ENCODE assay signal across 18 cellular contexts in the genomic region with DNA sequence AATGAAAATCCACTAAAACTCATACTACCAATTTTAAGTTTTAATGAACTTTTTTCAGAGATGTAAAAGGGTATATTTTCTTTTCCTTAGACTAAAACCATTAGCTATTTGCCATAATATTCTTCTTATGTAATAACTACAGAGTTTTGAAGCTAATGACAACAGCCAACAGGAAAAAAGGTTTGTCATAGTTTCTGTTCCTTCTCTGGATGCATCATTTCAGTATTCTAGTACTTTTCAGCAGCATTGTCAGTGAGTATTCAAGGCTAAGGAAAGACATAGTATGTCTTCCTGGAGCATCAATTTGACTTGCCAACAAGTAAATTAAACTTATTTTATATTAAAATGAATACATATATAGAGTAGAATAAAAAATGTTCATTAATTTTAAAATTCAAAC.
DNase-seq lines count a peak whose midpoint lies in the region; ATAC-seq and TF ChIP-seq lines count a peak whose summit lies in the region.
"Had no signal": no experiment of that assay in that cellular context is flagged by ENCODE, and none has a peak within 500 bp of the region (broad histone marks: within the 10 kb centered on the region; RNA-seq: fewer than 3 reads in every experiment).

No MANE protein-coding gene starts in this region.

- H3K4me3 ChIP-seq in PC-3 (ENCODE audit: low read length) (no peak overlapping the region), lower leg skin (ENCODE audit: low read depth, poor library complexity, severe bottlenecking) (no peak overlapping the region), HAP-1 (no peak overlapping the region)
- H3K4me3 ChIP-seq: BLaER1 treated with 17β-estradiol and CSF1 and Interleukin-3, amounts not matched to agents 10 nM and 100 nM; GM23338; K562 had no signal

- no peak for TF ChIP-seq POLR2A in lower leg skin (IDR thresholded peaks at IDR 0.05)

- DNase-seq in SIG-M5 treated with dmso at 0.1 percent for 504 hours (lab: John Stamatoyannopoulos, UW; ENCODE audit: unreplicated experiment) (peak; percentile 19), SIG-M5 (lab: John Stamatoyannopoulos, UW) (no peak), MV-4-11 (lab: John Stamatoyannopoulos, UW) (peak; percentile 57), PC-3 (no peak), lower leg skin (ENCODE audit: low spot score in 2 of 2) (no peak), HAP-1 (ENCODE audit: low spot score in 2 of 2) (no peak), NCI-H187 (lab: John Stamatoyannopoulos, UW) (no peak)
- DNase-seq: 8988T; ACHN; Calu3; CD4-positive, alpha-beta T cell; DMS79; H7 had no signal

- BruUV-seq in PC-3 (replicated peaks; lab: Mats Ljungman, UMichigan): no TSS peak

- no peaks in the 10 kb centered on the region for H4K20me1 ChIP-seq in PC-3 (ENCODE audit: low read length)
- H4K20me1 ChIP-seq: BLaER1 treated with 17β-estradiol and CSF1 and Interleukin-3, amounts not matched to agents 10 nM and 100 nM had no signal

- POLR2A ChIA-PET in PC-3 (lab: Charles Lee; ENCODE audit: unreplicated experiment): no interaction called here

- ATAC-seq in HG02870 (IDR thresholded peaks at IDR 0.05; ENCODE audit: unreplicated experiment): peak; percentile 61
- ATAC-seq in PC-3: no peak
- ATAC-seq: GM23338, K562 had no signal

- H3K27ac ChIP-seq in PC-3 (ENCODE audit: low read length): no peak overlapping the region
- H3K27ac ChIP-seq: BLaER1 treated with 17β-estradiol and CSF1 and Interleukin-3, amounts not matched to agents 10 nM and 100 nM; HL-60 had no signal

- H3K9me3 ChIP-seq in PC-3 (ENCODE audit: low read length) (no peaks in the 10 kb centered on the region), HAP-1 (no peaks in the 10 kb centered on the region)

- no peaks in the 10 kb centered on the region for H3K9me2 ChIP-seq in PC-3 (replicated peaks; ENCODE audit: low read length)

- no peaks in the 10 kb centered on the region for H3F3A ChIP-seq in PC-3 (ENCODE audit: low read length, unreplicated experiment)

- CTCF ChIA-PET in PC-3 (lab: Charles Lee): interaction anchor here (0.7 kb wide), 1 partner anchor 11 kb away, joined by 5 read pairs; no protein-coding TSS in a partner anchor

- intact Hi-C loops in PC-3 (cut with micrococcal nuclease) (no loop called here), lower leg skin (cut with DNase I; ENCODE audit: low total_unique reads) (no loop called here)

- TF ChIP-seq CTCF in PC-3 (conservative IDR thresholded peaks at IDR 0.05; ENCODE audit: low read depth, low read length): no peak
- no peak for TF ChIP-seq CTCF in lower leg skin (IDR thresholded peaks at IDR 0.05)

- no peaks in the 10 kb centered on the region for H3K36me3 ChIP-seq in PC-3 (ENCODE audit: low read depth, low read length)
- no peaks in the 10 kb centered on the region for H3K36me3 ChIP-seq in HAP-1 (replicated peaks)
- H3K36me3 ChIP-seq: BLaER1 treated with 17β-estradiol and CSF1 and Interleukin-3, amounts not matched to agents 10 nM and 100 nM had no signal

- no peak overlapping the region for H2AFZ ChIP-seq in PC-3 (ENCODE audit: low read length)
- H2AFZ ChIP-seq: GM23338 had no signal

- H3K79me2 ChIP-seq in PC-3 (ENCODE audit: low read length): no peaks in the 10 kb centered on the region

- H3K27me3 ChIP-seq in PC-3 (ENCODE audit: low read length): no peaks in the 10 kb centered on the region
- no peaks in the 10 kb centered on the region for H3K27me3 ChIP-seq in HAP-1 (ENCODE audit: low read depth)
- H3K27me3 ChIP-seq: BLaER1 treated with 17β-estradiol and CSF1 and Interleukin-3, amounts not matched to agents 10 nM and 100 nM had no signal

- in situ Hi-C loops in HAP-1 (cut with MboI; ENCODE audit: low sequenced_read_pairs): no loop called here

- H3K4me2 ChIP-seq in PC-3 (ENCODE audit: low read length): no peak overlapping the region
- H3K4me2 ChIP-seq: BLaER1 treated with 17β-estradiol and CSF1 and Interleukin-3, amounts not matched to agents 10 nM and 100 nM; GM23338 had no signal

- H3K9ac ChIP-seq in PC-3 (ENCODE audit: low read length): no peak overlapping the region
- H3K9ac ChIP-seq: BLaER1 treated with 17β-estradiol and CSF1 and Interleukin-3, amounts not matched to agents 10 nM and 100 nM had no signal

- H3K4me1 ChIP-seq in PC-3 (ENCODE audit: insufficient read depth, low read length) (no peaks in the 10 kb centered on the region), HAP-1 (no peaks in the 10 kb centered on the region)

Comparison
In these comparisons a context has a peak if more than half of its experiments do, and no peak if none do; other contexts are left out.
1. DNase-seq: peak in SIG-M5 treated with dmso at 0.1 percent for 504 hours (single experiment) and MV-4-11 (single experiment); none in SIG-M5 (single experiment), PC-3 (single experiment), lower leg skin (0 of 2), HAP-1 (0 of 2) and NCI-H187 (0 of 2).